In the genomic region with DNA sequence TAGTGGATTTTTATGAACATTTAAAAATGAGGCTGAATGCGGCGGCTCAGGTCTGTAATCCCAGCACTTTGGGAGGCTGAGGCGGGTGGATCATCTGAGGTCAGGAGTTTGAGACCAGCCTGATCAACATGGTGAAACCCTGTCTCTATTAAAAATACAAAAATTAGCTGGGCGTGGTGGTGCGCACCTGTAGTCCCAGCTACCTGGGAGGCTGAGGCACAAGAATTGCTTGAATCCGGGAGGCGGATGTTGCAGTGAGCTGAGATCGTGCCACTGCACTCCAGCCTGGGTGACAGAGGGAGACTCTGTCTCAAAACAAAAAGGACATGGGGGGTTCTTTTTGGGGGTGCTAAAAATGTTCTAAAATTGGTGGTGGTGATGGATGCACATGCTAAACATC, we compare ENCODE assay signal across 8 cellular contexts. TPM values are rescaled to one million over a fixed set of nuclear protein-coding genes. Genes with fewer than 3 reads are reported as not detected.
DNase-seq lines count a peak whose midpoint lies in the region; ATAC-seq and TF ChIP-seq lines count a peak whose summit lies in the region.
"Not testable (repeated sequence)": the region's sequence is repeated elsewhere in the genome, so short reads cannot be mapped to it uniquely, and the experiment has no call there.

No MANE protein-coding gene starts in this region.

- not testable (repeated sequence) for H3K79me2 ChIP-seq in GM23248 (ENCODE audit: insufficient read depth); SK-N-SH (ENCODE audit: insufficient read depth)

- in situ Hi-C loops in GM23248 (cut with MboI) = loop anchor here (10.0 to 25.0 kb wide), 2 partner anchors 65 to 368 kb away; a partner anchor contains a TSS

- not testable (repeated sequence) for H4K20me1 ChIP-seq in GM23248 (ENCODE audit: insufficient read depth); SK-N-SH (ENCODE audit: insufficient read depth)

- not testable (repeated sequence) for H3K36me3 Mint-ChIP-seq in activated T-helper 17 cell treated with anti-CD3 and anti-CD28 coated beads, Interleukin-2, amount 50 U/mL, for 72 hours (ENCODE audit: low read depth)
- peaks cover 13% of the 10 kb centered on the region for H3K36me3 Mint-ChIP-seq in natural killer cell

- WGBS in GM23248 (ENCODE audit: low coverage in 1 of 2, low lambda C conversion rate in 2 of 2, missing lambda C conversion rate in 2 of 2), 2 experiments = 89 to 94% methylated on average over 8 of the region's 8 CpGs
- 93% methylated on average over 8 of the region's 8 CpGs for WGBS in SK-N-SH (ENCODE audit: low lambda C conversion rate)

- TF ChIP-seq POLR2A in breast epithelium (IDR thresholded peaks at IDR 0.05) = not testable (repeated sequence)

- peak overlapping the region; percentile 65; the same call in 1 of the 2 replicates for H2AFZ ChIP-seq in GM23248
- peak overlapping the region; percentile 81 for H2AFZ ChIP-seq in SK-N-SH (ENCODE audit: low read depth)

- H3K27ac Mint-ChIP-seq in activated T-helper 17 cell treated with anti-CD3 and anti-CD28 coated beads, Interleukin-2, amount 50 U/mL, for 72 hours = peak overlapping the region; percentile 92
- H3K27ac Mint-ChIP-seq in natural killer cell = peak overlapping the region; percentile 77 to 83

- TF ChIP-seq EP300 in SK-N-SH (IDR thresholded peaks at IDR 0.05; ENCODE audit: borderline replicate concordance in 1 of 2, low read depth in 1 of 2, low read length in 1 of 2) = not testable (repeated sequence)

- H3K27ac ChIP-seq in 22Rv1 = peak overlapping the region; percentile 75
- peak overlapping the region; percentile 89 for H3K27ac ChIP-seq in GM23248
- H3K27ac ChIP-seq in SK-N-SH (ENCODE audit: low read depth in 2 of 2, low read length in 1 of 2) = peak overlapping the region in 1 of 2 experiments; percentile 75; a peak in 2 of 4 replicates
- peak overlapping the region; percentile 75 to 81 for H3K27ac ChIP-seq in breast epithelium
- H3K27ac ChIP-seq in left ventricle myocardium inferior (replicated peaks) = peak overlapping the region; percentile 63

- not testable (repeated sequence) for TF ChIP-seq RAD21 in SK-N-SH (IDR thresholded peaks at IDR 0.05; ENCODE audit: low read length)

- not testable (repeated sequence) for H3F3A ChIP-seq in GM23248 (ENCODE audit: insufficient read depth)
- peaks cover 10% of the 10 kb centered on the region for H3F3A ChIP-seq in SK-N-SH (replicated peaks; ENCODE audit: insufficient read depth)

- intact Hi-C loops in breast epithelium (cut with DNase I; ENCODE audit: low total_unique reads); left ventricle myocardium inferior (cut with micrococcal nuclease); natural killer cell (cut with micrococcal nuclease): not testable (repeated sequence)

- not testable (repeated sequence) for H3K9me3 ChIP-seq in GM23248 (ENCODE audit: low read depth); SK-N-SH; breast epithelium; left ventricle myocardium inferior (replicated peaks)

- not testable (repeated sequence) for ATAC-seq in activated T-helper 17 cell treated with anti-CD3 and anti-CD28 coated beads, Interleukin-2, amount 50 U/mL, for 72 hours (replicated peaks); natural killer cell

- H3K4me1 ChIP-seq in GM23248 (ENCODE audit: insufficient read depth) = peaks cover 16% of the 10 kb centered on the region
- H3K4me1 ChIP-seq in SK-N-SH (ENCODE audit: control insufficient read depth in 1 of 2, insufficient read depth in 2 of 2, low read depth in 1 of 2, low read length in 1 of 2); breast epithelium: not testable (repeated sequence)
- H3K4me1 ChIP-seq in left ventricle myocardium inferior = peaks cover 14% of the 10 kb centered on the region

- H3K9ac ChIP-seq in GM23248 = peak overlapping the region; percentile 76
- H3K9ac ChIP-seq in SK-N-SH = not testable (repeated sequence)

- H3K9me3 Mint-ChIP-seq in activated T-helper 17 cell treated with anti-CD3 and anti-CD28 coated beads, Interleukin-2, amount 50 U/mL, for 72 hours; natural killer cell: not testable (repeated sequence)

- not testable (repeated sequence) for H3K27me3 Mint-ChIP-seq in activated T-helper 17 cell treated with anti-CD3 and anti-CD28 coated beads, Interleukin-2, amount 50 U/mL, for 72 hours; natural killer cell (ENCODE audit: low read depth in 2 of 2)

- not testable (repeated sequence) for H3K4me1 Mint-ChIP-seq in activated T-helper 17 cell treated with anti-CD3 and anti-CD28 coated beads, Interleukin-2, amount 50 U/mL, for 72 hours; natural killer cell

- not testable (repeated sequence) for H3K4me2 ChIP-seq in GM23248 (ENCODE audit: unreplicated experiment)
- H3K4me2 ChIP-seq in SK-N-SH = peak overlapping the region; percentile 43; the same call in 1 of the 2 replicates

- not testable (repeated sequence) for H3K36me3 ChIP-seq in GM23248 (ENCODE audit: low read depth); SK-N-SH (replicated peaks in 1 of 2; ENCODE audit: control insufficient read depth in 1 of 2, insufficient read depth in 2 of 2, low read length in 1 of 2); breast epithelium; left ventricle myocardium inferior

- H3K27me3 ChIP-seq in GM23248 (replicated peaks; ENCODE audit: insufficient read depth); SK-N-SH (ENCODE audit: insufficient read depth); left ventricle myocardium inferior (ENCODE audit: low read depth): not testable (repeated sequence)
- H3K27me3 ChIP-seq in breast epithelium = peaks cover 0 to 24% of the 10 kb centered on the region in 2 donors

- H3K4me3 ChIP-seq in GM23248 (peak overlapping the region; percentile 40; the same call in 1 of the 2 replicates), SK-N-SH (ENCODE audit: low read depth in 2 of 2, low read length in 1 of 2) (peak overlapping the region in 1 of 2 experiments; percentile 33; a peak in 1 of 4 replicates), breast epithelium (peak overlapping the region in 1 of 3 donors; percentile 1)
- H3K4me3 ChIP-seq in left ventricle myocardium inferior = not testable (repeated sequence)

- not testable (repeated sequence) for DNase-seq in GM23248; SK-N-SH; breast epithelium (ENCODE audit: low spot score in 2 of 2); left ventricle myocardium inferior; natural killer cell
- DNase-seq in stimulated activated CD4-positive, alpha-beta T cell treated with anti-CD3 and anti-CD28 coated beads, Interleukin-4, amount 100 ng/mL, for 24 hours = peak; percentile 13

- CTCF ChIA-PET in SK-N-SH (lab: Yijun Ruan, JAX) = interaction anchor here (0.6 to 2.4 kb wide), 2 partner anchors 11 to 279 kb away, joined by 3 to 6 read pairs; no protein-coding TSS in a partner anchor

- POLR2A ChIA-PET in SK-N-SH (lab: Yijun Ruan, JAX) = not testable (repeated sequence)

- not testable (repeated sequence) for H3K9me2 ChIP-seq in GM23248 (ENCODE audit: insufficient read depth); SK-N-SH

- not testable (repeated sequence) for TF ChIP-seq CTCF in 22Rv1 (IDR thresholded peaks at IDR 0.05); SK-N-SH (IDR thresholded peaks at IDR 0.05); breast epithelium (IDR thresholded peaks at IDR 0.05); left ventricle myocardium inferior (IDR thresholded peaks at IDR 0.05; ENCODE audit: borderline replicate concordance); natural killer cell (IDR thresholded peaks at IDR 0.05)

- H3K4me3 Mint-ChIP-seq in activated T-helper 17 cell treated with anti-CD3 and anti-CD28 coated beads, Interleukin-2, amount 50 U/mL, for 72 hours = peak overlapping the region; percentile 77
- H3K4me3 Mint-ChIP-seq in natural killer cell = not testable (repeated sequence)

RNA-seq across cellular contexts. Expression of a gene that starts 16.8 kb away (rescaled TPM):
- 2.2 and 4.3 TPM in 2 replicates for total RNA-seq in GM23248 (2014; rRNA removed; shearing (Covaris generic))
- polyA plus RNA-seq in GM23248 (2016; fragmentation: Nextera tagmentation; extraction: Ambion mirVana) (2.4 and 2.5 TPM in 2 replicates), SK-N-SH (2012; rRNA removed) (0.84 and 1.2 TPM in 2 replicates)
- polyA plus RNA-seq in SK-N-SH (2012; cell fraction: cytosol; rRNA removed) = 1.0 and 1.2 TPM in 2 replicates
- polyA plus RNA-seq in SK-N-SH (2012; cell fraction: nucleus; rRNA removed) = 1.4 and 2.2 TPM in 2 replicates
- 1 to 10 TPM; 1.8 to 3.5 TPM for total RNA-seq in activated T-helper 17 cell treated with anti-CD3 and anti-CD28 coated beads, Interleukin-2, amount 50 U/mL, for 72 hours
- total RNA-seq in breast epithelium (1 to 10 TPM; 4.6 to 7.8 (median 5.2) TPM), left ventricle myocardium inferior (7.9 TPM), natural killer cell (10 to 100 TPM; 11.2 to 17.8 (median 13.4) TPM)

RNA-seq across cellular contexts. Expression of a gene that starts 19.2 kb away (rescaled TPM):
- 18.6 and 38.9 TPM in 2 replicates for total RNA-seq in GM23248 (2014; rRNA removed; shearing (Covaris generic))
- polyA plus RNA-seq in GM23248 (2016; fragmentation: Nextera tagmentation; extraction: Ambion mirVana) (38.9 and 40.4 TPM in 2 replicates), SK-N-SH (2012; rRNA removed) (15.3 and 16.6 TPM in 2 replicates)
- polyA plus RNA-seq in SK-N-SH (2012; cell fraction: cytosol; rRNA removed) = 19.6 and 29.5 TPM in 2 replicates
- 3.9 and 11.4 TPM in 2 replicates for polyA plus RNA-seq in SK-N-SH (2012; cell fraction: nucleus; rRNA removed)
- 10 to 100 TPM; 18.3 to 30.5 TPM for total RNA-seq in activated T-helper 17 cell treated with anti-CD3 and anti-CD28 coated beads, Interleukin-2, amount 50 U/mL, for 72 hours
- total RNA-seq in breast epithelium (10 to 100 TPM; 41.0 to 63.4 (median 43.2) TPM), left ventricle myocardium inferior (22.2 TPM), natural killer cell (10 to 100 TPM; 27.0 to 36.9 (median 32.9) TPM)
